In the genomic region with DNA sequence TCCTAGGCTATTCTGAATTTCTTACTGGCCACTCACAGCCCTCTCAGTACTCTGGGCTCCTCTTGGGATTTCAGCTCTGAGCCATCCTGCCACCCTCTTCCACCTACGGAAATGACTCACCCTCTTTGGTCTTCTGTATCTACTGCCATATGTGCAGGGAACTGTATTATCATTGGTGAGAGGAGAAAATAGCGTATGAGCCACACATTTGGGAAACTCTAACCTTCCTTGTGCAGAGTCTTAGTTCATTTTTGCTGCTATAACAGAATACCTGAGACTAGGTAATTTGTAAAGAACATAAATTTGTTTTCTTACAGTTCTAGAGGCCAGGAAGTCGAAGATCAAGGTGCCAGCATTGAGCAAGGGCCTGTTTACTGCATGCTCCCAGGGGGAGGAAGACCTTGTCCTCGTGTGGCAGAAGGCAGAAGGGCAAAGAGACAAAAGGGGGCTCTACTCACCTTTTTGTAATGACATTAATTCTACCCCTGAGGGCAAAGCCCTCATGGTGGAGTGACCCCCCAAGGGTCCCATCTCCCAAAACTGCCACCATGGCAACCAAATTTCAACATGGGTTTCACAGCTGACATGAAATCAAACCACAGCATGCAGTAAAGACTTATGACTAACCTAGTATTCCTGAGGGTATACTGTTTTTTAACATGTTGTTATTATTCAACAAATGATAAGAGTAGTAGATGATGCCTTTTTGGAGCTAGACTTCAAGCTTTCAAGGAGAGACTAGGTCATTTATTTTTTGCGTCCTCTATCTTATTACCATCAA, we compare ENCODE assay signal across 1 cellular context.
TF ChIP-seq lines count a peak whose summit lies in the region.

No MANE protein-coding gene starts in this region.

TF ChIP-seq in K562, 482 proteins besides CTCF, POLR2A, EP300 and RAD21 (continued from another document and continues in another):
- TF ChIP-seq, protein P1, sequence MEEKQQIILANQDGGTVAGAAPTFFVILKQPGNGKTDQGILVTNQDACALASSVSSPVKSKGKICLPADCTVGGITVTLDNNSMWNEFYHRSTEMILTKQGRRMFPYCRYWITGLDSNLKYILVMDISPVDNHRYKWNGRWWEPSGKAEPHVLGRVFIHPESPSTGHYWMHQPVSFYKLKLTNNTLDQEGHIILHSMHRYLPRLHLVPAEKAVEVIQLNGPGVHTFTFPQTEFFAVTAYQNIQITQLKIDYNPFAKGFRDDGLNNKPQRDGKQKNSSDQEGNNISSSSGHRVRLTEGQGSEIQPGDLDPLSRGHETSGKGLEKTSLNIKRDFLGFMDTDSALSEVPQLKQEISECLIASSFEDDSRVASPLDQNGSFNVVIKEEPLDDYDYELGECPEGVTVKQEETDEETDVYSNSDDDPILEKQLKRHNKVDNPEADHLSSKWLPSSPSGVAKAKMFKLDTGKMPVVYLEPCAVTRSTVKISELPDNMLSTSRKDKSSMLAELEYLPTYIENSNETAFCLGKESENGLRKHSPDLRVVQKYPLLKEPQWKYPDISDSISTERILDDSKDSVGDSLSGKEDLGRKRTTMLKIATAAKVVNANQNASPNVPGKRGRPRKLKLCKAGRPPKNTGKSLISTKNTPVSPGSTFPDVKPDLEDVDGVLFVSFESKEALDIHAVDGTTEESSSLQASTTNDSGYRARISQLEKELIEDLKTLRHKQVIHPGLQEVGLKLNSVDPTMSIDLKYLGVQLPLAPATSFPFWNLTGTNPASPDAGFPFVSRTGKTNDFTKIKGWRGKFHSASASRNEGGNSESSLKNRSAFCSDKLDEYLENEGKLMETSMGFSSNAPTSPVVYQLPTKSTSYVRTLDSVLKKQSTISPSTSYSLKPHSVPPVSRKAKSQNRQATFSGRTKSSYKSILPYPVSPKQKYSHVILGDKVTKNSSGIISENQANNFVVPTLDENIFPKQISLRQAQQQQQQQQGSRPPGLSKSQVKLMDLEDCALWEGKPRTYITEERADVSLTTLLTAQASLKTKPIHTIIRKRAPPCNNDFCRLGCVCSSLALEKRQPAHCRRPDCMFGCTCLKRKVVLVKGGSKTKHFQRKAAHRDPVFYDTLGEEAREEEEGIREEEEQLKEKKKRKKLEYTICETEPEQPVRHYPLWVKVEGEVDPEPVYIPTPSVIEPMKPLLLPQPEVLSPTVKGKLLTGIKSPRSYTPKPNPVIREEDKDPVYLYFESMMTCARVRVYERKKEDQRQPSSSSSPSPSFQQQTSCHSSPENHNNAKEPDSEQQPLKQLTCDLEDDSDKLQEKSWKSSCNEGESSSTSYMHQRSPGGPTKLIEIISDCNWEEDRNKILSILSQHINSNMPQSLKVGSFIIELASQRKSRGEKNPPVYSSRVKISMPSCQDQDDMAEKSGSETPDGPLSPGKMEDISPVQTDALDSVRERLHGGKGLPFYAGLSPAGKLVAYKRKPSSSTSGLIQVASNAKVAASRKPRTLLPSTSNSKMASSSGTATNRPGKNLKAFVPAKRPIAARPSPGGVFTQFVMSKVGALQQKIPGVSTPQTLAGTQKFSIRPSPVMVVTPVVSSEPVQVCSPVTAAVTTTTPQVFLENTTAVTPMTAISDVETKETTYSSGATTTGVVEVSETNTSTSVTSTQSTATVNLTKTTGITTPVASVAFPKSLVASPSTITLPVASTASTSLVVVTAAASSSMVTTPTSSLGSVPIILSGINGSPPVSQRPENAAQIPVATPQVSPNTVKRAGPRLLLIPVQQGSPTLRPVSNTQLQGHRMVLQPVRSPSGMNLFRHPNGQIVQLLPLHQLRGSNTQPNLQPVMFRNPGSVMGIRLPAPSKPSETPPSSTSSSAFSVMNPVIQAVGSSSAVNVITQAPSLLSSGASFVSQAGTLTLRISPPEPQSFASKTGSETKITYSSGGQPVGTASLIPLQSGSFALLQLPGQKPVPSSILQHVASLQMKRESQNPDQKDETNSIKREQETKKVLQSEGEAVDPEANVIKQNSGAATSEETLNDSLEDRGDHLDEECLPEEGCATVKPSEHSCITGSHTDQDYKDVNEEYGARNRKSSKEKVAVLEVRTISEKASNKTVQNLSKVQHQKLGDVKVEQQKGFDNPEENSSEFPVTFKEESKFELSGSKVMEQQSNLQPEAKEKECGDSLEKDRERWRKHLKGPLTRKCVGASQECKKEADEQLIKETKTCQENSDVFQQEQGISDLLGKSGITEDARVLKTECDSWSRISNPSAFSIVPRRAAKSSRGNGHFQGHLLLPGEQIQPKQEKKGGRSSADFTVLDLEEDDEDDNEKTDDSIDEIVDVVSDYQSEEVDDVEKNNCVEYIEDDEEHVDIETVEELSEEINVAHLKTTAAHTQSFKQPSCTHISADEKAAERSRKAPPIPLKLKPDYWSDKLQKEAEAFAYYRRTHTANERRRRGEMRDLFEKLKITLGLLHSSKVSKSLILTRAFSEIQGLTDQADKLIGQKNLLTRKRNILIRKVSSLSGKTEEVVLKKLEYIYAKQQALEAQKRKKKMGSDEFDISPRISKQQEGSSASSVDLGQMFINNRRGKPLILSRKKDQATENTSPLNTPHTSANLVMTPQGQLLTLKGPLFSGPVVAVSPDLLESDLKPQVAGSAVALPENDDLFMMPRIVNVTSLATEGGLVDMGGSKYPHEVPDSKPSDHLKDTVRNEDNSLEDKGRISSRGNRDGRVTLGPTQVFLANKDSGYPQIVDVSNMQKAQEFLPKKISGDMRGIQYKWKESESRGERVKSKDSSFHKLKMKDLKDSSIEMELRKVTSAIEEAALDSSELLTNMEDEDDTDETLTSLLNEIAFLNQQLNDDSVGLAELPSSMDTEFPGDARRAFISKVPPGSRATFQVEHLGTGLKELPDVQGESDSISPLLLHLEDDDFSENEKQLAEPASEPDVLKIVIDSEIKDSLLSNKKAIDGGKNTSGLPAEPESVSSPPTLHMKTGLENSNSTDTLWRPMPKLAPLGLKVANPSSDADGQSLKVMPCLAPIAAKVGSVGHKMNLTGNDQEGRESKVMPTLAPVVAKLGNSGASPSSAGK (IDR thresholded peaks at IDR 0.05), result peak; percentile 34; the same call in 1 of the 2 replicates
- TF ChIP-seq SIRT6 (IDR thresholded peaks at IDR 0.05; ENCODE audit: low read depth, low read length) (no peak), ZSCAN32 (CRISPR knock-in tag; IDR thresholded peaks at IDR 0.05) (no peak), ZNF253 (CRISPR knock-in tag; conservative IDR thresholded peaks at IDR 0.05) (no peak), KLF13 (tag; IDR thresholded peaks at IDR 0.05; ENCODE audit: borderline replicate concordance, low read depth) (no peak), RBM14 (IDR thresholded peaks at IDR 0.05; ENCODE audit: borderline replicate concordance, insufficient read depth, low read depth, low read length) (no peak), ZNF212 (CRISPR knock-in tag; IDR thresholded peaks at IDR 0.05) (no peak), TEAD1 (CRISPR knock-in tag; IDR thresholded peaks at IDR 0.05) (no peak), ZNF347 (CRISPR knock-in tag; IDR thresholded peaks at IDR 0.05; ENCODE audit: low read depth) (no peak), NFATC3 (IDR thresholded peaks at IDR 0.05) (no peak), LARP7 (IDR thresholded peaks at IDR 0.05) (no peak), NFIX (CRISPR knock-in tag; IDR thresholded peaks at IDR 0.05; ENCODE audit: low read depth) (no peak), HDAC8 (tag; IDR thresholded peaks at IDR 0.05) (no peak), BDP1 (IDR thresholded peaks at IDR 0.05; ENCODE audit: insufficient read depth, insufficient read length) (no peak), ASH1L (IDR thresholded peaks at IDR 0.05; ENCODE audit: borderline replicate concordance, low read depth, partially characterized antibody) (no peak), CBFA2T3 (IDR thresholded peaks at IDR 0.05) (peak; percentile 75), ARID1B (IDR thresholded peaks at IDR 0.05) (peak; percentile 90), ZNF3 (CRISPR knock-in tag; IDR thresholded peaks at IDR 0.05) (no peak), HNRNPK (IDR thresholded peaks at IDR 0.05; ENCODE audit: low read depth, low read length, poor library complexity, severe bottlenecking) (no peak), KDM2B (CRISPR knock-in tag; IDR thresholded peaks at IDR 0.05) (no peak), ZNF785 (CRISPR knock-in tag; IDR thresholded peaks at IDR 0.05) (no peak), PCBP1 (IDR thresholded peaks at IDR 0.05; ENCODE audit: low read depth, low read length, poor library complexity, severe bottlenecking) (no peak), L3MBTL2 (IDR thresholded peaks at IDR 0.05) (no peak), ERF (CRISPR knock-in tag; IDR thresholded peaks at IDR 0.05) (no peak), ZNF41 (CRISPR knock-in tag; conservative IDR thresholded peaks at IDR 0.05) (no peak), PYGO2 (tag; IDR thresholded peaks at IDR 0.05) (no peak), NFXL1 (CRISPR knock-in tag; IDR thresholded peaks at IDR 0.05) (no peak), SMAD1 (IDR thresholded peaks at IDR 0.05; ENCODE audit: low read depth, low read length, partially characterized antibody) (no peak)
- TF ChIP-seq, protein P2, sequence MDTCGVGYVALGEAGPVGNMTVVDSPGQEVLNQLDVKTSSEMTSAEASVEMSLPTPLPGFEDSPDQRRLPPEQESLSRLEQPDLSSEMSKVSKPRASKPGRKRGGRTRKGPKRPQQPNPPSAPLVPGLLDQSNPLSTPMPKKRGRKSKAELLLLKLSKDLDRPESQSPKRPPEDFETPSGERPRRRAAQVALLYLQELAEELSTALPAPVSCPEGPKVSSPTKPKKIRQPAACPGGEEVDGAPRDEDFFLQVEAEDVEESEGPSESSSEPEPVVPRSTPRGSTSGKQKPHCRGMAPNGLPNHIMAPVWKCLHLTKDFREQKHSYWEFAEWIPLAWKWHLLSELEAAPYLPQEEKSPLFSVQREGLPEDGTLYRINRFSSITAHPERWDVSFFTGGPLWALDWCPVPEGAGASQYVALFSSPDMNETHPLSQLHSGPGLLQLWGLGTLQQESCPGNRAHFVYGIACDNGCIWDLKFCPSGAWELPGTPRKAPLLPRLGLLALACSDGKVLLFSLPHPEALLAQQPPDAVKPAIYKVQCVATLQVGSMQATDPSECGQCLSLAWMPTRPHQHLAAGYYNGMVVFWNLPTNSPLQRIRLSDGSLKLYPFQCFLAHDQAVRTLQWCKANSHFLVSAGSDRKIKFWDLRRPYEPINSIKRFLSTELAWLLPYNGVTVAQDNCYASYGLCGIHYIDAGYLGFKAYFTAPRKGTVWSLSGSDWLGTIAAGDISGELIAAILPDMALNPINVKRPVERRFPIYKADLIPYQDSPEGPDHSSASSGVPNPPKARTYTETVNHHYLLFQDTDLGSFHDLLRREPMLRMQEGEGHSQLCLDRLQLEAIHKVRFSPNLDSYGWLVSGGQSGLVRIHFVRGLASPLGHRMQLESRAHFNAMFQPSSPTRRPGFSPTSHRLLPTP (IDR thresholded peaks at IDR 0.05; ENCODE audit: borderline replicate concordance, extremely low read depth, insufficient read length), result no peak
- TF ChIP-seq, protein P3, sequence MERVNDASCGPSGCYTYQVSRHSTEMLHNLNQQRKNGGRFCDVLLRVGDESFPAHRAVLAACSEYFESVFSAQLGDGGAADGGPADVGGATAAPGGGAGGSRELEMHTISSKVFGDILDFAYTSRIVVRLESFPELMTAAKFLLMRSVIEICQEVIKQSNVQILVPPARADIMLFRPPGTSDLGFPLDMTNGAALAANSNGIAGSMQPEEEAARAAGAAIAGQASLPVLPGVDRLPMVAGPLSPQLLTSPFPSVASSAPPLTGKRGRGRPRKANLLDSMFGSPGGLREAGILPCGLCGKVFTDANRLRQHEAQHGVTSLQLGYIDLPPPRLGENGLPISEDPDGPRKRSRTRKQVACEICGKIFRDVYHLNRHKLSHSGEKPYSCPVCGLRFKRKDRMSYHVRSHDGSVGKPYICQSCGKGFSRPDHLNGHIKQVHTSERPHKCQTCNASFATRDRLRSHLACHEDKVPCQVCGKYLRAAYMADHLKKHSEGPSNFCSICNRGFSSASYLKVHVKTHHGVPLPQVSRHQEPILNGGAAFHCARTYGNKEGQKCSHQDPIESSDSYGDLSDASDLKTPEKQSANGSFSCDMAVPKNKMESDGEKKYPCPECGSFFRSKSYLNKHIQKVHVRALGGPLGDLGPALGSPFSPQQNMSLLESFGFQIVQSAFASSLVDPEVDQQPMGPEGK (CRISPR knock-in tag; IDR thresholded peaks at IDR 0.05; ENCODE audit: borderline replicate concordance), result no peak
- TF ChIP-seq, protein P4, sequence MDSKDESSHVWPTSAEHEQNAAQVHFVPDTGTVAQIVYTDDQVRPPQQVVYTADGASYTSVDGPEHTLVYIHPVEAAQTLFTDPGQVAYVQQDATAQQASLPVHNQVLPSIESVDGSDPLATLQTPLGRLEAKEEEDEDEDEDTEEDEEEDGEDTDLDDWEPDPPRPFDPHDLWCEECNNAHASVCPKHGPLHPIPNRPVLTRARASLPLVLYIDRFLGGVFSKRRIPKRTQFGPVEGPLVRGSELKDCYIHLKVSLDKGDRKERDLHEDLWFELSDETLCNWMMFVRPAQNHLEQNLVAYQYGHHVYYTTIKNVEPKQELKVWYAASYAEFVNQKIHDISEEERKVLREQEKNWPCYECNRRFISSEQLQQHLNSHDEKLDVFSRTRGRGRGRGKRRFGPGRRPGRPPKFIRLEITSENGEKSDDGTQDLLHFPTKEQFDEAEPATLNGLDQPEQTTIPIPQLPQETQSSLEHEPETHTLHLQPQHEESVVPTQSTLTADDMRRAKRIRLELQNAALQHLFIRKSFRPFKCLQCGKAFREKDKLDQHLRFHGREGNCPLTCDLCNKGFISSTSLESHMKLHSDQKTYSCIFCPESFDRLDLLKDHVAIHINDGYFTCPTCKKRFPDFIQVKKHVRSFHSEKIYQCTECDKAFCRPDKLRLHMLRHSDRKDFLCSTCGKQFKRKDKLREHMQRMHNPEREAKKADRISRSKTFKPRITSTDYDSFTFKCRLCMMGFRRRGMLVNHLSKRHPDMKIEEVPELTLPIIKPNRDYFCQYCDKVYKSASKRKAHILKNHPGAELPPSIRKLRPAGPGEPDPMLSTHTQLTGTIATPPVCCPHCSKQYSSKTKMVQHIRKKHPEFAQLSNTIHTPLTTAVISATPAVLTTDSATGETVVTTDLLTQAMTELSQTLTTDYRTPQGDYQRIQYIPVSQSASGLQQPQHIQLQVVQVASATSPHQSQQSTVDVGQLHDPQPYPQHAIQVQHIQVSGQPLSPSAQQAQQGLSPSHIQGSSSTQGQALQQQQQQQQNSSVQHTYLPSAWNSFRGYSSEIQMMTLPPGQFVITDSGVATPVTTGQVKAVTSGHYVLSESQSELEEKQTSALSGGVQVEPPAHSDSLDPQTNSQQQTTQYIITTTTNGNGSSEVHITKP (IDR thresholded peaks at IDR 0.05; ENCODE audit: partially characterized antibody), result peak; percentile 32
- TF ChIP-seq, protein P5, sequence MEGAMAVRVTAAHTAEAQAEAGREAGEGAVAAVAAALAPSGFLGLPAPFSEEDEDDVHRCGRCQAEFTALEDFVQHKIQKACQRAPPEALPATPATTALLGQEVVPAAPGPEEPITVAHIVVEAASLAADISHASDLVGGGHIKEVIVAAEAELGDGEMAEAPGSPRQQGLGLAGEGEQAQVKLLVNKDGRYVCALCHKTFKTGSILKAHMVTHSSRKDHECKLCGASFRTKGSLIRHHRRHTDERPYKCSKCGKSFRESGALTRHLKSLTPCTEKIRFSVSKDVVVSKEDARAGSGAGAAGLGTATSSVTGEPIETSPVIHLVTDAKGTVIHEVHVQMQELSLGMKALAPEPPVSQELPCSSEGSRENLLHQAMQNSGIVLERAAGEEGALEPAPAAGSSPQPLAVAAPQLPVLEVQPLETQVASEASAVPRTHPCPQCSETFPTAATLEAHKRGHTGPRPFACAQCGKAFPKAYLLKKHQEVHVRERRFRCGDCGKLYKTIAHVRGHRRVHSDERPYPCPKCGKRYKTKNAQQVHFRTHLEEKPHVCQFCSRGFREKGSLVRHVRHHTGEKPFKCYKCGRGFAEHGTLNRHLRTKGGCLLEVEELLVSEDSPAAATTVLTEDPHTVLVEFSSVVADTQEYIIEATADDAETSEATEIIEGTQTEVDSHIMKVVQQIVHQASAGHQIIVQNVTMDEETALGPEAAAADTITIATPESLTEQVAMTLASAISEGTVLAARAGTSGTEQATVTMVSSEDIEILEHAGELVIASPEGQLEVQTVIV (CRISPR knock-in tag; IDR thresholded peaks at IDR 0.05; ENCODE audit: borderline replicate concordance), result no peak
